8 cellular contexts compared by ENCODE assay signal in the genomic region with DNA sequence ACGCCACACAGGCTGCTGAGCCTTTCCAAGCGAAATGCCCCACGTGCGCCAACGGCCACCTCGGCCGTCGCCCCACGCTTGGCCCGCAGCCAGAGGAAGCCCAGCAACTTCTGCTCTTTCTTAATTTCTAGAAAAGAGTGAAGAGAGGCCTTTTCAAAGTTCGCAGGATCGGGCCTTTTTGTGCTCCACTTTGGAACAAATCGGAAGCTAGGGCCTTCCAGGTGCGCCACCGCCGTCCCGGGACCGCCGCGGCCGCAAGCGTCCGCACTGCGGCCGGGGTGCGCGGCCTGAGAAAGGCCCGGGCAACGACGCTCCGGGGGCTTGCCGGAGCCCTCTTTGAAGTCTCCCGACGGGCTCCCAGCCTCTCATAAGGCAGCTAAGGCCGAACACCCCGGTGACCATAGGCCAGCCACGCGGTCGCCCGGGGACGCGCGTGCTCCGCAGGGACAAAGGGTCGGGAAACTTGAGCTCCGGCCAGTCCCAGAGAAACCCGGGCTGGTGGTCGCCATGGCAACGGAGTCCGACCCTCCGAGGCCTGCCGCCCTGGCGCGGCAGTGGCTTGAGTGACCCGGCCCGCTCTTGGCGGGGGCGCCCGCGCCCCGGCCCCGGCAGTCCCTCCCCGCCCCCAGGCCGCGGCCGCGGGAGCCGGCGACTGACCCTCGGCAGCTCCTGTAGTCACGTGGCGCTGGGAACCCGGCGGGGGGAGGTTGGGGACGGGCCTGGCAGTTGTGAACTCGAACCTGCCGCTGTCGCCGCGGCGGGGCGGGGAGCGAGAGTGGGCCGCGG. TPM values are rescaled to one million over a fixed set of nuclear protein-coding genes. Genes with fewer than 3 reads are reported as not detected.
A peak's percentile ranks its signal among the peaks of the same experiment; 100 is the strongest.
DNase-seq lines count a peak whose midpoint lies in the region; ATAC-seq, FAIRE-seq and TF ChIP-seq lines count a peak whose summit lies in the region.

A gene (plus strand): TSS at position 725 of the 786 bp plus-strand sequence. CDS start 890 bp downstream, outside the sequence.

- H3K27ac ChIP-seq in HEK293 (ENCODE audit: extremely low read depth, low read depth, low read length) = peak within 1 kb of the TSS; percentile 74
- peak within 1 kb of the TSS; percentile 94 to 99 (median 98) for H3K27ac ChIP-seq in pancreas
- H3K27ac ChIP-seq in thymus (ENCODE audit: low read depth) = peak within 1 kb of the TSS; percentile 99

- DNase-seq in GM04504 (ENCODE audit: low read depth) = peak; percentile 67
- peak; percentile 97 for DNase-seq in NAMALWA (ENCODE audit: low spot score)
- peak; percentile 46 to 69 for DNase-seq in SW 1271 (lab: John Stamatoyannopoulos, UW)
- peak; percentile 88 for DNase-seq in activated naive CD8-positive, alpha-beta T cell treated with anti-CD3 and anti-CD28 coated beads, Interleukin-2, amount 10 ng/mL, durations not matched to agents 7 days and 5 days
- DNase-seq in Right ventricle myocardium inferior (ENCODE audit: missing footprints) = peak; percentile 96
- DNase-seq in pancreas = peak; percentile 92 to 98 (median 96)

- intact Hi-C loops in Right ventricle myocardium inferior (cut with DNase I) = loop anchor here (2.0 kb wide), 2 partner anchors 37 to 45 kb away; a partner anchor contains a TSS
- intact Hi-C loops in pancreas (cut with DNase I) = no loop called here

- peak within 1 kb of the TSS; percentile 90 for H3K27ac Mint-ChIP-seq in activated naive CD8-positive, alpha-beta T cell treated with anti-CD3 and anti-CD28 coated beads, Interleukin-2, amount 10 ng/mL, durations not matched to agents 7 days and 5 days

- no peaks in the 10 kb centered on the region for H3K27me3 ChIP-seq in pancreas
- no peaks in the 10 kb centered on the region for H3K27me3 ChIP-seq in thymus (ENCODE audit: control insufficient read depth, insufficient read depth)

- no peak for FAIRE-seq in pancreas (lab: Jason Lieb, UNC)

- H3K36me3 Mint-ChIP-seq in activated naive CD8-positive, alpha-beta T cell treated with anti-CD3 and anti-CD28 coated beads, Interleukin-2, amount 10 ng/mL, durations not matched to agents 7 days and 5 days = peaks cover 2% of the 10 kb centered on the region

- H3K9me3 ChIP-seq in HEK293 (ENCODE audit: control insufficient read depth, insufficient read depth, low read depth, low read length) (no peaks in the 10 kb centered on the region), pancreas (no peaks in the 10 kb centered on the region), thymus (ENCODE audit: control insufficient read depth) (no peaks in the 10 kb centered on the region)

- TF ChIP-seq CTCF in HEK293 (tag by site-specific recombination; IDR thresholded peaks at IDR 0.05) = peak; percentile 45; the same call in 1 of the 2 replicates
- no peak for TF ChIP-seq CTCF in pancreas (IDR thresholded peaks at IDR 0.05)

- POLR2A ChIA-PET in HEK293 (lab: Yijun Ruan, JAX) = interaction anchor here (0.6 to 2.5 kb wide), 9 partner anchors 10 to 55 kb away, joined by 3 to 18 read pairs (median 4); no protein-coding TSS in a partner anchor
- POLR2A ChIA-PET in activated naive CD8-positive, alpha-beta T cell treated with anti-CD3 and anti-CD28 coated beads, Interleukin-2, amount 10 ng/mL, durations not matched to agents 7 days and 5 days (lab: Charles Lee) = interaction anchor here (0.7 to 3.5 kb wide), 9 partner anchors 9 to 499 kb away, joined by 3 to 47 read pairs (median 5); a partner anchor contains a TSS

- peak; percentile 65 for ATAC-seq in activated naive CD8-positive, alpha-beta T cell treated with anti-CD3 and anti-CD28 coated beads, Interleukin-2, amount 10 ng/mL, durations not matched to agents 7 days and 5 days (ENCODE audit: low read depth)
- ATAC-seq in Right ventricle myocardium inferior (peak; percentile 90), pancreas (peak; percentile 80 to 90 (median 86))

- WGBS in pancreas, 2 donors = 0 to 1% methylated on average over 58 to 85 of the region's 85 CpGs
- under 1% methylated on average over 85 of the region's 85 CpGs for WGBS in thymus

- peak within 1 kb of the TSS; percentile 89 for H3K4me3 ChIP-seq in HEK293 (ENCODE audit: low read depth, low read length)
- H3K4me3 ChIP-seq in pancreas = peak within 1 kb of the TSS; percentile 82 to 97 (median 88)
- peak within 1 kb of the TSS; percentile 73 for H3K4me3 ChIP-seq in thymus (ENCODE audit: low read length)

- H3K36me3 ChIP-seq in HEK293 (ENCODE audit: control insufficient read depth in 2 of 2, insufficient read depth in 1 of 2, low read length in 2 of 2) = peaks cover 0 to 39% of the 10 kb centered on the region in 2 experiments; a peak in 1 of 3 replicates
- H3K36me3 ChIP-seq in pancreas = peaks cover 0 to 20% (median 18%) of the 10 kb centered on the region in 3 donors
- peaks cover 19% of the 10 kb centered on the region for H3K36me3 ChIP-seq in thymus (ENCODE audit: control insufficient read depth, insufficient read depth)

- no peaks in the 10 kb centered on the region for H3K4me1 ChIP-seq in HEK293 (ENCODE audit: control insufficient read depth, insufficient read depth, low read length)
- H3K4me1 ChIP-seq in pancreas = peaks cover 15 to 33% (median 22%) of the 10 kb centered on the region in 3 donors
- peaks cover 43% of the 10 kb centered on the region for H3K4me1 ChIP-seq in thymus (ENCODE audit: control insufficient read depth, insufficient read depth, low read length)

- H3K4me3 Mint-ChIP-seq in activated naive CD8-positive, alpha-beta T cell treated with anti-CD3 and anti-CD28 coated beads, Interleukin-2, amount 10 ng/mL, durations not matched to agents 7 days and 5 days = peak within 1 kb of the TSS; percentile 93

- no peaks in the 10 kb centered on the region for H3K27me3 Mint-ChIP-seq in activated naive CD8-positive, alpha-beta T cell treated with anti-CD3 and anti-CD28 coated beads, Interleukin-2, amount 10 ng/mL, durations not matched to agents 7 days and 5 days

- CTCF ChIA-PET in HEK293 (lab: Yijun Ruan, JAX) = interaction anchor here (0.8 to 0.9 kb wide), 2 partner anchors 11 to 37 kb away, joined by 3 to 4 read pairs; a partner anchor contains a TSS

- H3K4me1 Mint-ChIP-seq in activated naive CD8-positive, alpha-beta T cell treated with anti-CD3 and anti-CD28 coated beads, Interleukin-2, amount 10 ng/mL, durations not matched to agents 7 days and 5 days = peaks cover 36% of the 10 kb centered on the region

- H3K9me3 Mint-ChIP-seq in activated naive CD8-positive, alpha-beta T cell treated with anti-CD3 and anti-CD28 coated beads, Interleukin-2, amount 10 ng/mL, durations not matched to agents 7 days and 5 days = no peaks in the 10 kb centered on the region

TF ChIP-seq in HEK293, 187 proteins besides CTCF, POLR2A, EP300 and RAD21 (continues in another document):
- TF ChIP-seq GLIS2 (tag by site-specific recombination; IDR thresholded peaks at IDR 0.05) (peak; percentile 91), ZNF558 (tag by site-specific recombination; IDR thresholded peaks at IDR 0.05) (no peak), FEZF1 (tag by site-specific recombination; IDR thresholded peaks at IDR 0.05) (peak; percentile 41; the same call in 1 of the 2 replicates), ZNF660 (tag by site-specific recombination; IDR thresholded peaks at IDR 0.05) (peak; percentile 82; the same call in 1 of the 2 replicates), ZNF561 (tag by site-specific recombination; IDR thresholded peaks at IDR 0.05; ENCODE audit: borderline replicate concordance) (peak; percentile 61; the same call in 1 of the 2 replicates), ZNF138 (tag by site-specific recombination; IDR thresholded peaks at IDR 0.05; ENCODE audit: borderline replicate concordance) (no peak), ZXDB (tag by site-specific recombination; IDR thresholded peaks at IDR 0.05) (peak; percentile 67)
- TF ChIP-seq, protein P1, sequence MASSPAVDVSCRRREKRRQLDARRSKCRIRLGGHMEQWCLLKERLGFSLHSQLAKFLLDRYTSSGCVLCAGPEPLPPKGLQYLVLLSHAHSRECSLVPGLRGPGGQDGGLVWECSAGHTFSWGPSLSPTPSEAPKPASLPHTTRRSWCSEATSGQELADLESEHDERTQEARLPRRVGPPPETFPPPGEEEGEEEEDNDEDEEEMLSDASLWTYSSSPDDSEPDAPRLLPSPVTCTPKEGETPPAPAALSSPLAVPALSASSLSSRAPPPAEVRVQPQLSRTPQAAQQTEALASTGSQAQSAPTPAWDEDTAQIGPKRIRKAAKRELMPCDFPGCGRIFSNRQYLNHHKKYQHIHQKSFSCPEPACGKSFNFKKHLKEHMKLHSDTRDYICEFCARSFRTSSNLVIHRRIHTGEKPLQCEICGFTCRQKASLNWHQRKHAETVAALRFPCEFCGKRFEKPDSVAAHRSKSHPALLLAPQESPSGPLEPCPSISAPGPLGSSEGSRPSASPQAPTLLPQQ (tag by site-specific recombination; IDR thresholded peaks at IDR 0.05) = peak; percentile 69; the same call in 1 of the 2 replicates
- TF ChIP-seq, protein P2, sequence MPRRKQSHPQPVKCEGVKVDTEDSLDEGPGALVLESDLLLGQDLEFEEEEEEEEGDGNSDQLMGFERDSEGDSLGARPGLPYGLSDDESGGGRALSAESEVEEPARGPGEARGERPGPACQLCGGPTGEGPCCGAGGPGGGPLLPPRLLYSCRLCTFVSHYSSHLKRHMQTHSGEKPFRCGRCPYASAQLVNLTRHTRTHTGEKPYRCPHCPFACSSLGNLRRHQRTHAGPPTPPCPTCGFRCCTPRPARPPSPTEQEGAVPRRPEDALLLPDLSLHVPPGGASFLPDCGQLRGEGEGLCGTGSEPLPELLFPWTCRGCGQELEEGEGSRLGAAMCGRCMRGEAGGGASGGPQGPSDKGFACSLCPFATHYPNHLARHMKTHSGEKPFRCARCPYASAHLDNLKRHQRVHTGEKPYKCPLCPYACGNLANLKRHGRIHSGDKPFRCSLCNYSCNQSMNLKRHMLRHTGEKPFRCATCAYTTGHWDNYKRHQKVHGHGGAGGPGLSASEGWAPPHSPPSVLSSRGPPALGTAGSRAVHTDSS (tag by site-specific recombination; IDR thresholded peaks at IDR 0.05) = no peak
- TF ChIP-seq, protein P3, sequence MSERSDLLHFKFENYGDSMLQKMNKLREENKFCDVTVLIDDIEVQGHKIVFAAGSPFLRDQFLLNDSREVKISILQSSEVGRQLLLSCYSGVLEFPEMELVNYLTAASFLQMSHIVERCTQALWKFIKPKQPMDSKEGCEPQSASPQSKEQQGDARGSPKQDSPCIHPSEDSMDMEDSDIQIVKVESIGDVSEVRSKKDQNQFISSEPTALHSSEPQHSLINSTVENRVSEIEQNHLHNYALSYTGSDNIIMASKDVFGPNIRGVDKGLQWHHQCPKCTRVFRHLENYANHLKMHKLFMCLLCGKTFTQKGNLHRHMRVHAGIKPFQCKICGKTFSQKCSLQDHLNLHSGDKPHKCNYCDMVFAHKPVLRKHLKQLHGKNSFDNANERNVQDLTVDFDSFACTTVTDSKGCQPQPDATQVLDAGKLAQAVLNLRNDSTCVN (tag by site-specific recombination; optimal IDR thresholded peaks at IDR 0.05) = peak; percentile 70

RNA-seq across cellular contexts. Expression of the gene that starts here (rescaled TPM):
- 10 to 100 TPM; 53.4 to 57.5 TPM for total RNA-seq in activated naive CD8-positive, alpha-beta T cell treated with anti-CD3 and anti-CD28 coated beads, Interleukin-2, amount 10 ng/mL, durations not matched to agents 7 days and 5 days
- total RNA-seq in Right ventricle myocardium inferior (111 TPM), pancreas (10 to 100 TPM; 48.1 to 76.3 (median 63.2) TPM)
- polyA plus RNA-seq in pancreas (10 to 100 TPM; 57.5 to 78.8 TPM), thymus (97.0 TPM)

Comparison
In these comparisons a context has a peak if more than half of its experiments do, and no peak if none do; other contexts are left out.
1. Peak in every context shown above with its lines: DNase-seq, ATAC-seq, H3K4me3 ChIP-seq and H3K27ac ChIP-seq.